ENCODE assay signal across 8 cellular contexts in genomic region chr7:74289018-74289659, GRCh38. TPM values are rescaled to one million over a fixed set of nuclear protein-coding genes. Genes with fewer than 3 reads are reported as not detected.
A peak's percentile ranks its signal among the peaks of the same experiment; 100 is the strongest.
DNase-seq lines count a peak whose midpoint lies in the region; ATAC-seq and TF ChIP-seq lines count a peak whose summit lies in the region.

Gene CLIP2, plus strand, starts transcription at chr7:74289407. Its CDS starts 28,140 bp downstream, at chr7:74317547.

- H2AFZ ChIP-seq in Karpas-422 (ENCODE audit: low read length): no peak within 1 kb of the TSS

- peak within 1 kb of the TSS; percentile 45 for H3K4me2 ChIP-seq in Karpas-422 (ENCODE audit: low read depth, low read length, poor library complexity, severe bottlenecking)

- H3K27me3 ChIP-seq in BJ (ENCODE audit: control insufficient read depth, insufficient read depth, low read length) (no peaks in the 10 kb centered on the region), Karpas-422 (ENCODE audit: low read length) (no peaks in the 10 kb centered on the region)

- DNase-seq in BJ (ENCODE audit: low read depth) (no peak), Karpas-422 (peak; percentile 79), glomerular visceral epithelial cell (ENCODE audit: extremely low spot score) (peak; percentile 82), omental fat pad (ENCODE audit: low spot score) (no peak), substantia nigra (lab: John Stamatoyannopoulos, UW) (peak in 47 of 49 donors; percentile 29 to 94 (median 79))
- peak in 1 of 2 donors; percentile 67 for DNase-seq in activated naive CD4-positive, alpha-beta T cell treated with anti-CD3 and anti-CD28 coated beads, Interleukin-2, amount 50 U/mL, for 72 hours (ENCODE audit: low spot score in 2 of 2)

- H3K9ac ChIP-seq in Karpas-422 (ENCODE audit: low read length): 0 out of 2 replicates have a peak within 1 kb of the TSS, but pooled peaks have one; percentile 27

- H3K36me3 ChIP-seq in BJ (ENCODE audit: control insufficient read depth, insufficient read depth, low read length) (no peaks in the 10 kb centered on the region), Karpas-422 (ENCODE audit: insufficient read depth, low read length) (no peaks in the 10 kb centered on the region)

- peak; percentile 58 for ATAC-seq in GM19372 (IDR thresholded peaks at IDR 0.05; ENCODE audit: low read depth, unreplicated experiment)
- peak; percentile 83 for ATAC-seq in SK-N-SH treated with all-trans-retinoic acid at 6 μM for 48 hours
- peak; percentile 80 to 95 for ATAC-seq in activated naive CD4-positive, alpha-beta T cell treated with anti-CD3 and anti-CD28 coated beads, Interleukin-2, amount 50 U/mL, for 72 hours
- ATAC-seq in omental fat pad (ENCODE audit: low FRiP score): peak; percentile 86

- no peaks in the 10 kb centered on the region for H3K9me2 ChIP-seq in Karpas-422 (replicated peaks; ENCODE audit: insufficient read depth, low read length)

- H3K27ac Mint-ChIP-seq in activated naive CD4-positive, alpha-beta T cell treated with anti-CD3 and anti-CD28 coated beads, Interleukin-2, amount 50 U/mL, for 72 hours: no peak within 1 kb of the TSS

- H3K79me2 ChIP-seq in Karpas-422 (ENCODE audit: low read length): no peaks in the 10 kb centered on the region

- TF ChIP-seq CTCF in BJ (IDR thresholded peaks at IDR 0.05; ENCODE audit: insufficient read depth, low read depth, low read length) (no peak), omental fat pad (IDR thresholded peaks at IDR 0.05) (no peak)

- H3K27ac ChIP-seq in Karpas-422 (ENCODE audit: low read length): no peak within 1 kb of the TSS
- H3K27ac ChIP-seq in substantia nigra (ENCODE audit: low read depth, low read length, poor library complexity, severe bottlenecking): peak within 1 kb of the TSS; percentile 90

- CTCF ChIA-PET in BJ (lab: Yijun Ruan, JAX): interaction anchor here (0.9 to 3.7 kb wide), 9 partner anchors 13 to 221 kb away, joined by 3 to 15 read pairs (median 4); no protein-coding TSS in a partner anchor

- H4K20me1 ChIP-seq in Karpas-422 (ENCODE audit: insufficient read depth, low read depth, low read length): 0 out of 2 replicates have a peak, but pooled peaks cover 9% of the 10 kb centered on the region

- H3K9me3 ChIP-seq in Karpas-422 (ENCODE audit: low read length): no peaks in the 10 kb centered on the region

- H3K4me3 ChIP-seq in BJ (ENCODE audit: low read depth, low read length): peak within 1 kb of the TSS; percentile 94
- no peak within 1 kb of the TSS for H3K4me3 ChIP-seq in Karpas-422 (ENCODE audit: low read length)

- no peaks in the 10 kb centered on the region for H3K36me3 Mint-ChIP-seq in activated naive CD4-positive, alpha-beta T cell treated with anti-CD3 and anti-CD28 coated beads, Interleukin-2, amount 50 U/mL, for 72 hours

- no peaks in the 10 kb centered on the region for H3K9me3 Mint-ChIP-seq in activated naive CD4-positive, alpha-beta T cell treated with anti-CD3 and anti-CD28 coated beads, Interleukin-2, amount 50 U/mL, for 72 hours

- peaks cover 3% of the 10 kb centered on the region; the same call in 1 of the 2 replicates for H3K4me1 ChIP-seq in Karpas-422 (ENCODE audit: low read length)

- POLR2A ChIA-PET in BJ (lab: Charles Lee): interaction anchor here (0.6 to 1.4 kb wide), 2 partner anchors 17 to 608 kb away, joined by 3 read pairs; no protein-coding TSS in a partner anchor

TF ChIP-seq in SK-N-SH treated with all-trans-retinoic acid at 6 μM for 48 hours, 23 proteins besides CTCF, POLR2A, EP300 and RAD21 (continues in another document):
- TF ChIP-seq BACH2 (CRISPR knock-in tag; IDR thresholded peaks at IDR 0.05; ENCODE audit: borderline replicate concordance): no peak; the same call in 1 of the 2 replicates
- TF ChIP-seq ZFP30 (CRISPR knock-in tag; IDR thresholded peaks at IDR 0.05): no peak
- TF ChIP-seq PPARA (CRISPR knock-in tag; IDR thresholded peaks at IDR 0.05; ENCODE audit: borderline replicate concordance): no peak
- no peak for TF ChIP-seq ESRRG (CRISPR knock-in tag; IDR thresholded peaks at IDR 0.05)
- TF ChIP-seq ISL1 (CRISPR knock-in tag; IDR thresholded peaks at IDR 0.05): no peak
- no peak for TF ChIP-seq TSHZ2 (CRISPR knock-in tag; IDR thresholded peaks at IDR 0.05)
- TF ChIP-seq ZNF565 (CRISPR knock-in tag; conservative IDR thresholded peaks at IDR 0.05; ENCODE audit: low read depth): no peak
- no peak for TF ChIP-seq CREB5 (CRISPR knock-in tag; IDR thresholded peaks at IDR 0.05; ENCODE audit: low read depth)
- no peak for TF ChIP-seq POU6F1 (CRISPR knock-in tag; IDR thresholded peaks at IDR 0.05; ENCODE audit: borderline replicate concordance, low read depth)
- no peak for TF ChIP-seq CSDC2 (CRISPR knock-in tag; IDR thresholded peaks at IDR 0.05)
- no peak for TF ChIP-seq PATZ1 (CRISPR knock-in tag; IDR thresholded peaks at IDR 0.05; ENCODE audit: borderline replicate concordance)
- no peak for TF ChIP-seq TOX (CRISPR knock-in tag; IDR thresholded peaks at IDR 0.05; ENCODE audit: borderline replicate concordance)
- no peak for TF ChIP-seq TCF4 (CRISPR knock-in tag; IDR thresholded peaks at IDR 0.05; ENCODE audit: borderline replicate concordance)
- no peak for TF ChIP-seq RARB (CRISPR knock-in tag; IDR thresholded peaks at IDR 0.05)
- TF ChIP-seq ZNF8 (CRISPR knock-in tag; IDR thresholded peaks at IDR 0.05): no peak
- TF ChIP-seq ARNTL (CRISPR knock-in tag; IDR thresholded peaks at IDR 0.05; ENCODE audit: borderline replicate concordance, low read depth): no peak

RNA-seq across cellular contexts. Expression of gene CLIP2, which starts in this region (rescaled TPM):
- 4.0 and 5.6 TPM in 2 replicates for polyA plus RNA-seq in BJ (2011; rRNA removed)
- 11.2 and 11.6 TPM in 2 replicates for polyA minus RNA-seq in BJ (2011; rRNA and poly(A)+ RNA removed)
- total RNA-seq in Karpas-422 (2014; rRNA removed; shearing (Covaris generic); ENCODE audit: low replicate concordance): 0.76 TPM in 1 of 2 replicates, not detected in the other
- 1 to 10 TPM in 1 of 2 donors, under 1 TPM in 1; 0.89 to 1.1 TPM for total RNA-seq in activated naive CD4-positive, alpha-beta T cell treated with anti-CD3 and anti-CD28 coated beads, Interleukin-2, amount 50 U/mL, for 72 hours
- 10 to 100 TPM in 3 of 4 donors, 1 to 10 TPM in 1; 9.6 to 23.3 (median 16.4) TPM for total RNA-seq in omental fat pad

Comparison
In these comparisons a context has a peak if more than half of its experiments do, and no peak if none do; other contexts are left out.
1. Peak in DNase-seq, H3K9ac ChIP-seq and H3K4me2 ChIP-seq in Karpas-422; RNA of the gene not detected or under 1 TPM.
2. DNase-seq: peak in glomerular visceral epithelial cell (single experiment) and substantia nigra (47 of 49); none in BJ (single experiment) and omental fat pad (single experiment).
3. Peak in every context shown above with its lines, with median percentiles within 50 percentile points of each other: ATAC-seq.